Comparison of ENCODE assay signal across 19 cellular contexts in genomic region chr16:86061318-86061695, GRCh38.
DNase-seq lines count a peak whose midpoint lies in the region; ATAC-seq and TF ChIP-seq lines count a peak whose summit lies in the region.
"Had no signal": no experiment of that assay in that cellular context is flagged by ENCODE, and none has a peak within 500 bp of the region (broad histone marks: within the 10 kb centered on the region; RNA-seq: fewer than 3 reads in every experiment).

No MANE protein-coding gene starts in this region.

- H3K36me3 Mint-ChIP-seq in chondrocyte (ENCODE audit: low read depth), result no peaks in the 10 kb centered on the region
- H3K36me3 Mint-ChIP-seq: CD4-positive, CD25-positive, alpha-beta regulatory T cell had no signal

- intact Hi-C loops in left lung (cut with DNase I), result no loop called here
- intact Hi-C loops in sigmoid colon (cut with DNase I), result no loop called here
- intact Hi-C loops in uterus (cut with DNase I; ENCODE audit: low total_unique reads), result no loop called here

- H3K27me3 ChIP-seq in left lung, result no peaks in the 10 kb centered on the region
- no peaks in the 10 kb centered on the region for H3K27me3 ChIP-seq in sigmoid colon
- H3K27me3 ChIP-seq in uterus, result no peaks in the 10 kb centered on the region

- no peak for TF ChIP-seq EP300 in sigmoid colon (IDR thresholded peaks at IDR 0.05)

- H3K4me1 Mint-ChIP-seq in chondrocyte (ENCODE audit: low read depth), result no peaks in the 10 kb centered on the region
- H3K4me1 Mint-ChIP-seq: CD4-positive, CD25-positive, alpha-beta regulatory T cell had no signal

- CTCF ChIA-PET in HEK293 (lab: Yijun Ruan, JAX), result no interaction called here

- peaks cover 57% of the 10 kb centered on the region for H3K27me3 Mint-ChIP-seq in chondrocyte (ENCODE audit: low read depth)

- WGBS in sigmoid colon, 2 donors, result 22 to 51% methylated on average over 11 of the region's 11 CpGs

- H3K4me3 ChIP-seq in HEK293 (ENCODE audit: low read depth, low read length) (no peak overlapping the region), left lung (no peak overlapping the region), sigmoid colon (no peak overlapping the region), uterus (no peak overlapping the region)

- H3K9me3 ChIP-seq in HEK293 (ENCODE audit: control insufficient read depth, insufficient read depth, low read depth, low read length) (no peaks in the 10 kb centered on the region), left lung (no peaks in the 10 kb centered on the region), sigmoid colon (no peaks in the 10 kb centered on the region), uterus (no peaks in the 10 kb centered on the region)
- H3K9me3 ChIP-seq: SK-N-SH had no signal

- H3K36me3 ChIP-seq in HEK293 (ENCODE audit: control insufficient read depth in 2 of 2, insufficient read depth in 1 of 2, low read length in 2 of 2), result no peaks in the 10 kb centered on the region
- no peaks in the 10 kb centered on the region for H3K36me3 ChIP-seq in left lung
- H3K36me3 ChIP-seq in sigmoid colon, result no peaks in the 10 kb centered on the region
- H3K36me3 ChIP-seq in uterus, result no peaks in the 10 kb centered on the region

- no peaks in the 10 kb centered on the region for H3K9me3 Mint-ChIP-seq in chondrocyte (ENCODE audit: low read depth)
- H3K9me3 Mint-ChIP-seq: H9 had no signal

- H3K27ac ChIP-seq in HEK293 (ENCODE audit: extremely low read depth, low read depth, low read length) (no peak overlapping the region), left lung (no peak overlapping the region), sigmoid colon (peak overlapping the region in 3 of 4 donors; percentile 48 to 82 (median 66)), uterus (no peak overlapping the region)

- POLR2A ChIA-PET in HEK293 (lab: Yijun Ruan, JAX), result no interaction called here

- no peak for TF ChIP-seq POLR2A in sigmoid colon (IDR thresholded peaks at IDR 0.05)
- TF ChIP-seq POLR2A in uterus (IDR thresholded peaks at IDR 0.05), result no peak

- TF ChIP-seq CTCF in HEK293 (tag by site-specific recombination; IDR thresholded peaks at IDR 0.05) (no peak), chondrocyte (IDR thresholded peaks at IDR 0.05) (no peak), left lung (IDR thresholded peaks at IDR 0.05) (no peak), sigmoid colon (IDR thresholded peaks at IDR 0.05) (no peak), uterus (IDR thresholded peaks at IDR 0.05) (no peak)

- H3K4me3 Mint-ChIP-seq in chondrocyte (ENCODE audit: unreplicated experiment), result no peak overlapping the region
- H3K4me3 Mint-ChIP-seq: CD4-positive, CD25-positive, alpha-beta regulatory T cell; H9 had no signal

- DNase-seq in chondrocyte (ENCODE audit: low spot score) (peak; percentile 44), left lung (peak; percentile 24 to 41), sigmoid colon (peak; percentile 65), uterus (no peak), DMS79 (lab: John Stamatoyannopoulos, UW) (no peak), cerebellar nuclear complex (lab: John Stamatoyannopoulos, UW) (no peak)
- DNase-seq: ACHN; CD4-positive, CD25-positive, alpha-beta regulatory T cell; COR-L47; GDM1; H9; KBM-7; NCI-H1105; NCI-H2081; NCI-H748 treated with DMSO at 0.1 percent for 48 hours; OCI-M1; SHP77 treated with DMSO at 0.1 percent for 48 hours; SK-N-SH had no signal

- no peak overlapping the region for H3K27ac Mint-ChIP-seq in chondrocyte (ENCODE audit: unreplicated experiment)
- H3K27ac Mint-ChIP-seq: CD4-positive, CD25-positive, alpha-beta regulatory T cell; H9 had no signal

- no peak for ATAC-seq in left lung

- no peaks in the 10 kb centered on the region for H3K4me1 ChIP-seq in HEK293 (ENCODE audit: control insufficient read depth, insufficient read depth, low read length)
- no peaks in the 10 kb centered on the region for H3K4me1 ChIP-seq in left lung
- H3K4me1 ChIP-seq in sigmoid colon, result peaks cover 0 to 36% (median 27%) of the 10 kb centered on the region in 4 donors
- H3K4me1 ChIP-seq in uterus, result peaks cover 0 to 16% of the 10 kb centered on the region in 2 donors

TF ChIP-seq in HEK293, 187 proteins besides CTCF, POLR2A, EP300 and RAD21:
- TF ChIP-seq ZSCAN4 (tag by site-specific recombination; IDR thresholded peaks at IDR 0.05) (no peak), ZFHX2 (tag by site-specific recombination; conservative IDR thresholded peaks at IDR 0.05) (peak; percentile 22; the same call in 1 of the 2 replicates), ZNF341 (tag by site-specific recombination; IDR thresholded peaks at IDR 0.05; ENCODE audit: low read depth) (no peak), ZFP69B (tag by site-specific recombination; IDR thresholded peaks at IDR 0.05) (no peak), ZNF600 (tag by site-specific recombination; IDR thresholded peaks at IDR 0.05) (no peak), EGR2 (tag by site-specific recombination; IDR thresholded peaks at IDR 0.05; ENCODE audit: low read depth) (peak; percentile 57; the same call in 1 of the 2 replicates)

Comparison
In these comparisons a context has a peak if more than half of its experiments do, and no peak if none do; other contexts are left out.
1. H3K27ac ChIP-seq: peak in sigmoid colon (3 of 4); none in HEK293 (single experiment), left lung (0 of 2) and uterus (0 of 2).
2. DNase-seq: peak in chondrocyte (single experiment), left lung (2 of 2) and sigmoid colon (single experiment); none in uterus (0 of 2), DMS79 (single experiment) and cerebellar nuclear complex (0 of 2).